ENCODE assay signal across 12 cellular contexts in genomic region chr9:35078066-35078465, GRCh38. TPM values are rescaled to one million over a fixed set of nuclear protein-coding genes. Genes with fewer than 3 reads are reported as not detected.
DNase-seq lines count a peak whose midpoint lies in the region; ATAC-seq, FAIRE-seq and TF ChIP-seq lines count a peak whose summit lies in the region.
"Had no signal": no experiment of that assay in that cellular context is flagged by ENCODE, and none has a peak within 500 bp of the region (broad histone marks: within the 10 kb centered on the region; RNA-seq: fewer than 3 reads in every experiment).

No MANE protein-coding gene starts in this region.

- no peaks in the 10 kb centered on the region for H3K9me2 ChIP-seq in GM23248 (ENCODE audit: insufficient read depth)

- H3K9ac ChIP-seq in GM23248: peak overlapping the region; percentile 83

- peak overlapping the region; percentile 92 for H3K4me3 Mint-ChIP-seq in activated CD4-positive, alpha-beta memory T cell treated with anti-CD3 and anti-CD28 coated beads for 36 hours

- in situ Hi-C loops in GM23248 (cut with MboI): no loop called here

- peaks cover 26% of the 10 kb centered on the region for H3K4me1 Mint-ChIP-seq in activated CD4-positive, alpha-beta memory T cell treated with anti-CD3 and anti-CD28 coated beads for 36 hours (ENCODE audit: low read depth)

- CTCF ChIA-PET in A549 (lab: Yijun Ruan, JAX): interaction anchor here (0.5 to 7.7 kb wide), 8 partner anchors 7 to 1213 kb away, joined by 3 to 99 read pairs (median 10); partner anchors contain the start of genes PIGO, UNC13B and VCP
- CTCF ChIA-PET in activated CD4-positive, alpha-beta memory T cell treated with anti-CD3 and anti-CD28 coated beads for 36 hours (lab: Charles Lee): interaction anchor here (2.3 to 4.4 kb wide), 3 partner anchors 18 to 179 kb away, joined by 9 to 40 read pairs (median 14); partner anchors contain the start of gene PIGO

- peak overlapping the region in 1 of 2 experiments; percentile 96; a peak in 2 of 6 replicates for H3K27ac ChIP-seq in A549
- H3K27ac ChIP-seq in GM23248: no peak overlapping the region
- H3K27ac ChIP-seq: prostate gland had no signal

- H3K27ac Mint-ChIP-seq in activated CD4-positive, alpha-beta memory T cell treated with anti-CD3 and anti-CD28 coated beads for 36 hours: no peak overlapping the region

- H3K36me3 Mint-ChIP-seq in activated CD4-positive, alpha-beta memory T cell treated with anti-CD3 and anti-CD28 coated beads for 36 hours: peaks cover 40% of the 10 kb centered on the region

- no peaks in the 10 kb centered on the region for H4K20me1 ChIP-seq in GM23248 (ENCODE audit: insufficient read depth)

- no peak for TF ChIP-seq RAD21 in A549 (conservative IDR thresholded peaks at IDR 0.05 in 1 of 2, IDR thresholded peaks at IDR 0.05 in 1 of 2)

- POLR2A ChIA-PET in A549 (lab: Yijun Ruan, JAX): interaction anchor here (1.1 kb wide), 1 partner anchor 14 kb away, joined by 3 read pairs; no protein-coding TSS in a partner anchor
- POLR2A ChIA-PET in activated CD4-positive, alpha-beta memory T cell treated with anti-CD3 and anti-CD28 coated beads for 36 hours (lab: Charles Lee): interaction anchor here (1.1 kb wide), 1 partner anchor 37 kb away, joined by 3 read pairs; no protein-coding TSS in a partner anchor

- peak overlapping the region; percentile 96 for H3K4me2 ChIP-seq in A549
- H3K4me2 ChIP-seq in GM23248 (ENCODE audit: unreplicated experiment): peak overlapping the region; percentile 98

- FAIRE-seq in A549 (lab: Jason Lieb, UNC): no peak

- H3K9me3 Mint-ChIP-seq in activated CD4-positive, alpha-beta memory T cell treated with anti-CD3 and anti-CD28 coated beads for 36 hours: no peaks in the 10 kb centered on the region

- TF ChIP-seq POLR2A in A549 (IDR thresholded peaks at IDR 0.05; ENCODE audit: low read length): no peak

- H2AFZ ChIP-seq in GM23248: no peak overlapping the region

- TF ChIP-seq EP300 in A549 (IDR thresholded peaks at IDR 0.05): no peak

- H3K36me3 ChIP-seq in GM23248 (ENCODE audit: low read depth): no peaks in the 10 kb centered on the region
- H3K36me3 ChIP-seq: prostate gland had no signal

- H3K4me3 ChIP-seq in A549 (peak overlapping the region; percentile 71; the same call in 1 of the 3 replicates), GM23248 (peak overlapping the region; percentile 79), iPS-18c (ENCODE audit: insufficient read depth, low read depth, low read length) (0 out of 2 replicates have a peak overlapping the region, but pooled peaks have one; percentile 85)
- H3K4me3 ChIP-seq: prostate gland had no signal

- H3K9me3 ChIP-seq in A549: no peaks in the 10 kb centered on the region
- H3K9me3 ChIP-seq in GM23248 (ENCODE audit: low read depth): no peaks in the 10 kb centered on the region
- H3K9me3 ChIP-seq in iPS-18c (ENCODE audit: control insufficient read depth, insufficient read depth, low read length): no peaks in the 10 kb centered on the region
- H3K9me3 ChIP-seq: heart right ventricle, prostate gland had no signal

- peaks cover 15% of the 10 kb centered on the region for H3K4me1 ChIP-seq in A549
- peaks cover 17% of the 10 kb centered on the region for H3K4me1 ChIP-seq in GM23248 (ENCODE audit: insufficient read depth)

- H3F3A ChIP-seq in GM23248 (ENCODE audit: insufficient read depth): peaks cover 14% of the 10 kb centered on the region

- H3K79me2 ChIP-seq in GM23248 (ENCODE audit: insufficient read depth): peaks cover 29% of the 10 kb centered on the region

- no peaks in the 10 kb centered on the region for H3K27me3 ChIP-seq in GM23248 (replicated peaks; ENCODE audit: insufficient read depth)
- H3K27me3 ChIP-seq: heart right ventricle had no signal

- intact Hi-C loops in activated CD4-positive, alpha-beta memory T cell treated with anti-CD3 and anti-CD28 coated beads for 36 hours (cut with micrococcal nuclease): loop anchor here (10.0 kb wide), 1 partner anchor 657 kb away; the partner anchor contains the start of genes CREB3 and TLN1

- ATAC-seq in A549 (no peak), HG03045 (IDR thresholded peaks at IDR 0.05; ENCODE audit: unreplicated experiment) (no peak), GM19463 (IDR thresholded peaks at IDR 0.05; ENCODE audit: unreplicated experiment) (no peak)
- ATAC-seq: heart right ventricle had no signal

- 89% methylated on average over 4 of the region's 4 CpGs for WGBS in A549 (ENCODE audit: missing lambda C conversion rate)
- WGBS in GM23248 (ENCODE audit: low coverage in 1 of 2, low lambda C conversion rate in 2 of 2, missing lambda C conversion rate in 2 of 2), 2 experiments: 81 to 90% methylated on average over 3 to 4 of the region's 4 CpGs

- no peaks in the 10 kb centered on the region for H3K27me3 Mint-ChIP-seq in activated CD4-positive, alpha-beta memory T cell treated with anti-CD3 and anti-CD28 coated beads for 36 hours

- DNase-seq in A549 (ENCODE audit: low read depth in 1 of 2, low spot score in 1 of 2) (no peak), GM23248 (no peak), T-helper 9 cell (no peak), NCI-H2107 (lab: John Stamatoyannopoulos, UW) (no peak)
- no peak for DNase-seq in activated CD4-positive, alpha-beta memory T cell treated with anti-CD3 and anti-CD28 coated beads for 36 hours
- DNase-seq: amygdala, heart right ventricle, NCI-H1694 had no signal

- TF ChIP-seq CTCF in A549 (IDR thresholded peaks at IDR 0.05): no peak

TF ChIP-seq in A549, 52 proteins besides CTCF, POLR2A, EP300 and RAD21 (continues in another document):
- TF ChIP-seq HES2 (IDR thresholded peaks at IDR 0.05): no peak
- TF ChIP-seq TP53 (CRISPR knock-in tag; IDR thresholded peaks at IDR 0.05): no peak
- no peak for TF ChIP-seq ZNF302 (CRISPR knock-in tag; IDR thresholded peaks at IDR 0.05)
- no peak for TF ChIP-seq CHD4 (IDR thresholded peaks at IDR 0.05; ENCODE audit: borderline replicate concordance)
- no peak for TF ChIP-seq HOXB13 (CRISPR knock-in tag; IDR thresholded peaks at IDR 0.05; ENCODE audit: low read depth)
- no peak for TF ChIP-seq EHMT2 (IDR thresholded peaks at IDR 0.05; ENCODE audit: low read depth)
- no peak for TF ChIP-seq NFE2L2 (conservative IDR thresholded peaks at IDR 0.05; ENCODE audit: low read length)

RNA-seq across cellular contexts. Expression of gene FANCG, which starts 1.7 kb away (rescaled TPM):
- polyA plus RNA-seq in A549 (2011; rRNA removed) (34.9 and 39.7 TPM in 2 replicates), A549 (2017; fragmentation: RNase III; extraction: RNeasy Plus Mini Kit Qiagen cat#74134 plus additional on column Dnase treatment) (50.3 to 53.5 TPM (median 53.5 TPM) in 3 replicates), GM23248 (2016; fragmentation: Nextera tagmentation; extraction: Ambion mirVana) (15.3 and 15.8 TPM in 2 replicates)
- 42.2 and 47.5 TPM in 2 replicates for polyA plus RNA-seq in A549 (2012; cell fraction: cytosol; rRNA removed)
- 132 and 165 TPM in 2 replicates for polyA plus RNA-seq in A549 (2012; cell fraction: nucleus; rRNA removed)
- polyA minus RNA-seq in A549 (2011; rRNA and poly(A)+ RNA removed): 37.3 and 38.6 TPM in 2 replicates
- 11.5 and 20.0 TPM in 2 replicates for total RNA-seq in GM23248 (2014; rRNA removed; shearing (Covaris generic))
- total RNA-seq in activated CD4-positive, alpha-beta memory T cell treated with anti-CD3 and anti-CD28 coated beads for 36 hours: 100 to 1,000 TPM; 103 to 107 TPM

RNA-seq across cellular contexts. Expression of gene VCP, which starts 5.6 kb away (rescaled TPM):
- 428 and 543 TPM in 2 replicates for polyA plus RNA-seq in A549 (2011; rRNA removed)
- polyA plus RNA-seq in A549 (2012; cell fraction: cytosol; rRNA removed): 274 and 325 TPM in 2 replicates
- polyA plus RNA-seq in A549 (2012; cell fraction: nucleus; rRNA removed): 613 and 632 TPM in 2 replicates
- 376 to 390 TPM (median 380 TPM) in 3 replicates for polyA plus RNA-seq in A549 (2017; fragmentation: RNase III; extraction: RNeasy Plus Mini Kit Qiagen cat#74134 plus additional on column Dnase treatment)
- polyA minus RNA-seq in A549 (2011; rRNA and poly(A)+ RNA removed): 597 and 682 TPM in 2 replicates
- total RNA-seq in GM23248 (2014; rRNA removed; shearing (Covaris generic)): 295 and 329 TPM in 2 replicates
- polyA plus RNA-seq in GM23248 (2016; fragmentation: Nextera tagmentation; extraction: Ambion mirVana): 252 and 255 TPM in 2 replicates
- 100 to 1,000 TPM; 283 to 292 TPM for total RNA-seq in activated CD4-positive, alpha-beta memory T cell treated with anti-CD3 and anti-CD28 coated beads for 36 hours

RNA-seq across cellular contexts. Expression of gene PIGO, which starts 18.3 kb away (rescaled TPM):
- polyA plus RNA-seq in A549 (2011; rRNA removed) (50.4 and 60.0 TPM in 2 replicates), A549 (2017; fragmentation: RNase III; extraction: RNeasy Plus Mini Kit Qiagen cat#74134 plus additional on column Dnase treatment) (39.6 to 47.0 TPM (median 45.3 TPM) in 3 replicates), GM23248 (2016; fragmentation: Nextera tagmentation; extraction: Ambion mirVana) (18.6 and 19.5 TPM in 2 replicates)
- polyA plus RNA-seq in A549 (2012; cell fraction: cytosol; rRNA removed): 33.9 and 43.3 TPM in 2 replicates
- polyA plus RNA-seq in A549 (2012; cell fraction: nucleus; rRNA removed): 92.6 and 98.6 TPM in 2 replicates
- 67.2 and 75.7 TPM in 2 replicates for polyA minus RNA-seq in A549 (2011; rRNA and poly(A)+ RNA removed)
- 16.4 and 17.4 TPM in 2 replicates for total RNA-seq in GM23248 (2014; rRNA removed; shearing (Covaris generic))
- 10 to 100 TPM; 19.3 to 20.9 TPM for total RNA-seq in activated CD4-positive, alpha-beta memory T cell treated with anti-CD3 and anti-CD28 coated beads for 36 hours

RNA-seq across cellular contexts. Expression of gene STOML2, which starts 24.9 kb away (rescaled TPM):
- polyA plus RNA-seq in A549 (2011; rRNA removed) (196 and 230 TPM in 2 replicates), A549 (2017; fragmentation: RNase III; extraction: RNeasy Plus Mini Kit Qiagen cat#74134 plus additional on column Dnase treatment) (180 to 191 TPM (median 189 TPM) in 3 replicates), GM23248 (2016; fragmentation: Nextera tagmentation; extraction: Ambion mirVana) (120 and 129 TPM in 2 replicates)
- polyA plus RNA-seq in A549 (2012; cell fraction: cytosol; rRNA removed): 405 and 412 TPM in 2 replicates
- polyA plus RNA-seq in A549 (2012; cell fraction: nucleus; rRNA removed): 220 and 284 TPM in 2 replicates
- polyA minus RNA-seq in A549 (2011; rRNA and poly(A)+ RNA removed): 151 and 160 TPM in 2 replicates
- total RNA-seq in GM23248 (2014; rRNA removed; shearing (Covaris generic)): 101 and 124 TPM in 2 replicates
- 100 to 1,000 TPM; 162 TPM for total RNA-seq in activated CD4-positive, alpha-beta memory T cell treated with anti-CD3 and anti-CD28 coated beads for 36 hours

RNA-seq across cellular contexts. Expression of gene ATOSB, which starts 37.6 kb away (rescaled TPM):
- polyA plus RNA-seq in A549 (2011; rRNA removed) (11.8 and 14.3 TPM in 2 replicates), A549 (2017; fragmentation: RNase III; extraction: RNeasy Plus Mini Kit Qiagen cat#74134 plus additional on column Dnase treatment) (10.8 to 14.0 TPM (median 11.6 TPM) in 3 replicates), GM23248 (2016; fragmentation: Nextera tagmentation; extraction: Ambion mirVana) (29.4 and 30.5 TPM in 2 replicates)
- 7.0 and 8.3 TPM in 2 replicates for polyA plus RNA-seq in A549 (2012; cell fraction: cytosol; rRNA removed)
- 14.1 TPM in 2 replicates for polyA plus RNA-seq in A549 (2012; cell fraction: nucleus; rRNA removed)
- 11.0 and 15.0 TPM in 2 replicates for polyA minus RNA-seq in A549 (2011; rRNA and poly(A)+ RNA removed)
- total RNA-seq in GM23248 (2014; rRNA removed; shearing (Covaris generic)): 44.3 and 50.4 TPM in 2 replicates
- 1 to 10 TPM; 9.1 to 9.6 TPM for total RNA-seq in activated CD4-positive, alpha-beta memory T cell treated with anti-CD3 and anti-CD28 coated beads for 36 hours
